ENCODE assay signal across 11 cellular contexts in genomic region chr4:141654098-141654497, GRCh38. TPM values are rescaled to one million over a fixed set of nuclear protein-coding genes. Genes with fewer than 3 reads are reported as not detected.
DNase-seq lines count a peak whose midpoint lies in the region; ATAC-seq and TF ChIP-seq lines count a peak whose summit lies in the region.
"Had no signal": no experiment of that assay in that cellular context is flagged by ENCODE, and none has a peak within 500 bp of the region (broad histone marks: within the 10 kb centered on the region; RNA-seq: fewer than 3 reads in every experiment).

No MANE protein-coding gene starts in this region.

- no peak overlapping the region for H3K4me2 ChIP-seq in DOHH2 (ENCODE audit: low read length)

- no peaks in the 10 kb centered on the region for H3K36me3 ChIP-seq in DOHH2 (ENCODE audit: control insufficient read depth, low read length)

- H3K36me3 Mint-ChIP-seq in endothelial cell (ENCODE audit: low read depth, unreplicated experiment) (no peaks in the 10 kb centered on the region), nephron progenitor cell (ENCODE audit: low read depth) (no peaks in the 10 kb centered on the region), mesothelial cell of epicardium (no peaks in the 10 kb centered on the region)
- H3K36me3 Mint-ChIP-seq: activated naive CD8-positive, alpha-beta T cell treated with anti-CD3 and anti-CD28 coated beads, Interleukin-2, amount 10 ng/mL, durations not matched to agents 7 days and 5 days; natural killer cell had no signal

- no peak for ATAC-seq in GM21447 (IDR thresholded peaks at IDR 0.05; ENCODE audit: unreplicated experiment)
- ATAC-seq: natural killer cell had no signal

- peak; percentile 26 for TF ChIP-seq CTCF in DOHH2 (IDR thresholded peaks at IDR 0.05; ENCODE audit: low read depth, low read length, poor library complexity, severe bottlenecking)
- TF ChIP-seq CTCF in NB4 (IDR thresholded peaks at IDR 0.05; ENCODE audit: low read depth, low read length) = peak; percentile 27
- TF ChIP-seq CTCF in endothelial cell (IDR thresholded peaks at IDR 0.05; ENCODE audit: unreplicated experiment) = no peak
- peak; percentile 43 for TF ChIP-seq CTCF in nephron progenitor cell (IDR thresholded peaks at IDR 0.05)
- TF ChIP-seq CTCF in mesothelial cell of epicardium (IDR thresholded peaks at IDR 0.05; ENCODE audit: unreplicated experiment) = no peak

- no peaks in the 10 kb centered on the region for H3K9me3 ChIP-seq in DOHH2 (ENCODE audit: control insufficient read depth, insufficient read depth, low read length)

- H3K27ac Mint-ChIP-seq in endothelial cell (ENCODE audit: unreplicated experiment) (peak overlapping the region; percentile 76), nephron progenitor cell (no peak overlapping the region), mesothelial cell of epicardium (no peak overlapping the region)
- H3K27ac Mint-ChIP-seq: activated naive CD8-positive, alpha-beta T cell treated with anti-CD3 and anti-CD28 coated beads, Interleukin-2, amount 10 ng/mL, durations not matched to agents 7 days and 5 days; natural killer cell had no signal

- H3K27me3 Mint-ChIP-seq in endothelial cell (ENCODE audit: unreplicated experiment) = no peaks in the 10 kb centered on the region
- peaks cover 6% of the 10 kb centered on the region for H3K27me3 Mint-ChIP-seq in nephron progenitor cell (ENCODE audit: low read depth, poor library complexity)
- H3K27me3 Mint-ChIP-seq in mesothelial cell of epicardium (ENCODE audit: low read depth) = no peaks in the 10 kb centered on the region
- H3K27me3 Mint-ChIP-seq: activated naive CD8-positive, alpha-beta T cell treated with anti-CD3 and anti-CD28 coated beads, Interleukin-2, amount 10 ng/mL, durations not matched to agents 7 days and 5 days had no signal

- DNase-seq in NB4 (ENCODE audit: low read depth) (no peak), endothelial cell (ENCODE audit: low spot score) (peak; percentile 70), nephron progenitor cell (peak; percentile 38), mesothelial cell of epicardium (ENCODE audit: low spot score in 2 of 2, unreplicated experiment in 2 of 2) (no peak), T-helper 1 cell (no peak), NCI-H1694 (lab: John Stamatoyannopoulos, UW) (no peak)
- DNase-seq: activated naive CD8-positive, alpha-beta T cell treated with anti-CD3 and anti-CD28 coated beads, Interleukin-2, amount 10 ng/mL, durations not matched to agents 7 days and 5 days; natural killer cell; NCI-H2171 had no signal

- no peaks in the 10 kb centered on the region for H3K4me1 ChIP-seq in DOHH2 (ENCODE audit: control insufficient read depth, low read length)

- H3K9me3 Mint-ChIP-seq in endothelial cell (ENCODE audit: unreplicated experiment) (no peaks in the 10 kb centered on the region), nephron progenitor cell (no peaks in the 10 kb centered on the region), mesothelial cell of epicardium (no peaks in the 10 kb centered on the region)
- H3K9me3 Mint-ChIP-seq: activated naive CD8-positive, alpha-beta T cell treated with anti-CD3 and anti-CD28 coated beads, Interleukin-2, amount 10 ng/mL, durations not matched to agents 7 days and 5 days; natural killer cell had no signal

- H3K4me3 Mint-ChIP-seq in endothelial cell (ENCODE audit: unreplicated experiment) (no peak overlapping the region), nephron progenitor cell (no peak overlapping the region), mesothelial cell of epicardium (no peak overlapping the region)
- H3K4me3 Mint-ChIP-seq: activated naive CD8-positive, alpha-beta T cell treated with anti-CD3 and anti-CD28 coated beads, Interleukin-2, amount 10 ng/mL, durations not matched to agents 7 days and 5 days; natural killer cell had no signal

- H3F3A ChIP-seq in DOHH2 (ENCODE audit: control insufficient read depth, insufficient read depth) = no peaks in the 10 kb centered on the region

- H3K79me2 ChIP-seq in DOHH2 (ENCODE audit: control insufficient read depth, low read length) = no peaks in the 10 kb centered on the region

- TF ChIP-seq POLR2A in NB4 (IDR thresholded peaks at IDR 0.05; ENCODE audit: extremely low read depth, insufficient read length) = no peak

- no peak overlapping the region for H3K4me3 ChIP-seq in DOHH2 (ENCODE audit: low read length)
- no peak overlapping the region for H3K4me3 ChIP-seq in NB4 (ENCODE audit: low read depth, low read length)

- no peak overlapping the region for H3K27ac ChIP-seq in DOHH2 (ENCODE audit: low read depth, low read length)

- H3K4me1 Mint-ChIP-seq in endothelial cell (ENCODE audit: unreplicated experiment) (peaks cover 19% of the 10 kb centered on the region), nephron progenitor cell (no peaks in the 10 kb centered on the region), mesothelial cell of epicardium (peaks cover 7% of the 10 kb centered on the region)

- no peaks in the 10 kb centered on the region for H4K20me1 ChIP-seq in DOHH2 (ENCODE audit: control insufficient read depth, insufficient read depth, low read depth, low read length)

- no peaks in the 10 kb centered on the region for H3K27me3 ChIP-seq in DOHH2 (ENCODE audit: control insufficient read depth, low read length)

- H3K9me2 ChIP-seq in DOHH2 (replicated peaks; ENCODE audit: control insufficient read depth, low read length) = no peaks in the 10 kb centered on the region

RNA-seq across cellular contexts. Expression of gene IL15, which starts 17.7 kb away (rescaled TPM):
- 8.8 TPM for total RNA-seq in endothelial cell (ENCODE audit: unreplicated experiment)
- 0.80 to 1.1 TPM (median 0.82 TPM) in 3 replicates for total RNA-seq in mesothelial cell of epicardium

Comparison
In these comparisons a context has a peak if more than half of its experiments do, and no peak if none do; other contexts are left out.
1. CTCF ChIP-seq: peak in DOHH2 (single experiment), NB4 (single experiment) and nephron progenitor cell (single experiment); none in endothelial cell (single experiment) and mesothelial cell of epicardium (single experiment).
2. DNase-seq: peak in endothelial cell (single experiment) and nephron progenitor cell (single experiment); none in NB4 (single experiment), mesothelial cell of epicardium (0 of 2), T-helper 1 cell (0 of 5) and NCI-H1694 (single experiment).